Comparison of ENCODE assay signal across 8 cellular contexts in genomic region chr6:89637960-89638319, GRCh38. TPM values are rescaled to one million over a fixed set of nuclear protein-coding genes. Genes with fewer than 3 reads are reported as not detected.
A peak's percentile ranks its signal among the peaks of the same experiment; 100 is the strongest.
DNase-seq lines count a peak whose midpoint lies in the region; ATAC-seq and TF ChIP-seq lines count a peak whose summit lies in the region.

No MANE protein-coding gene starts in this region.

- no peak for TF ChIP-seq CTCF in KMS-11 (conservative IDR thresholded peaks at IDR 0.05; ENCODE audit: low read depth, low read length)
- no peak for TF ChIP-seq CTCF in neural cell (IDR thresholded peaks at IDR 0.05; ENCODE audit: poor library complexity, severe bottlenecking)

- peak overlapping the region; percentile 55 for H3K9ac ChIP-seq in KMS-11
- peak overlapping the region; percentile 89 for H3K9ac ChIP-seq in neural cell (ENCODE audit: low read length)

- H3K36me3 ChIP-seq in KMS-11 (ENCODE audit: insufficient read depth) = no peaks in the 10 kb centered on the region
- peaks cover 5% of the 10 kb centered on the region for H3K36me3 ChIP-seq in neural cell (ENCODE audit: insufficient read depth, low read length)

- no peaks in the 10 kb centered on the region for H4K20me1 ChIP-seq in KMS-11 (ENCODE audit: insufficient read depth)
- H4K20me1 ChIP-seq in neural cell (ENCODE audit: insufficient read depth) = no peaks in the 10 kb centered on the region

- H3K36me3 Mint-ChIP-seq in dendritic cell treated with granulocyte-macrophage colony-stimulating factor and Interleukin-4, amounts not matched to agents 40 ng/mL and 50 ng/mL, for 4 days (ENCODE audit: low read depth) = peaks cover 39% of the 10 kb centered on the region

- in situ Hi-C loops in G401 (cut with HindIII; ENCODE audit: low sequenced_read_pairs) = loop anchor here (10.0 kb wide), 1 partner anchor 203 kb away; the partner anchor contains the start of gene ANKRD6

- H3K4me3 ChIP-seq in KMS-11 (IDR thresholded peaks at IDR 0.05; ENCODE audit: insufficient read depth, low read depth, low read length) = no peak overlapping the region
- H3K4me3 ChIP-seq in neural cell (ENCODE audit: low read length) = peak overlapping the region; percentile 86

- no peaks in the 10 kb centered on the region for H3F3A ChIP-seq in neural cell (ENCODE audit: insufficient read depth, low read length, poor library complexity, severe bottlenecking)

- H3K9me2 ChIP-seq in neural cell (ENCODE audit: insufficient read depth, low read length) = no peaks in the 10 kb centered on the region

- no peak for DNase-seq in midbrain (lab: John Stamatoyannopoulos, UW)
- DNase-seq in G401 (ENCODE audit: low spot score) = no peak

- H2AFZ ChIP-seq in KMS-11 (ENCODE audit: low read depth) = peak overlapping the region; percentile 66
- H2AFZ ChIP-seq in neural cell (ENCODE audit: low read depth, low read length) = peak overlapping the region; percentile 63

- intact Hi-C loops in dendritic cell treated with granulocyte-macrophage colony-stimulating factor and Interleukin-4, amounts not matched to agents 40 ng/mL and 50 ng/mL, for 4 days (cut with micrococcal nuclease) = loop anchor here (5.0 kb wide), 1 partner anchor 179 kb away; the partner anchor contains the start of gene MDN1

- H3K27ac ChIP-seq in KMS-11 = peak overlapping the region; percentile 72
- peak overlapping the region; percentile 94 for H3K27ac ChIP-seq in neural cell (ENCODE audit: low read length)

- no peaks in the 10 kb centered on the region for H3K9me3 ChIP-seq in neural cell (ENCODE audit: low read length)

- peaks cover 17% of the 10 kb centered on the region for H3K4me1 Mint-ChIP-seq in dendritic cell treated with granulocyte-macrophage colony-stimulating factor and Interleukin-4, amounts not matched to agents 40 ng/mL and 50 ng/mL, for 4 days (ENCODE audit: low read depth)

- peak overlapping the region; percentile 93 for H3K4me2 ChIP-seq in KMS-11
- peak overlapping the region; percentile 88 for H3K4me2 ChIP-seq in neural cell (ENCODE audit: low read length)

- H3K27me3 ChIP-seq in KMS-11 (ENCODE audit: insufficient read depth, low read depth) (no peaks in the 10 kb centered on the region), neural cell (ENCODE audit: insufficient read depth, low read depth, low read length) (no peaks in the 10 kb centered on the region)

- H3K9me3 Mint-ChIP-seq in dendritic cell treated with granulocyte-macrophage colony-stimulating factor and Interleukin-4, amounts not matched to agents 40 ng/mL and 50 ng/mL, for 4 days = no peaks in the 10 kb centered on the region

- no peak for TF ChIP-seq RAD21 in neural cell (conservative IDR thresholded peaks at IDR 0.05)

- H3K4me1 ChIP-seq in KMS-11 (ENCODE audit: low read depth, poor library complexity, severe bottlenecking) = peaks cover 7% of the 10 kb centered on the region

- TF ChIP-seq EP300 in neural cell (conservative IDR thresholded peaks at IDR 0.05; ENCODE audit: poor library complexity, severe bottlenecking) = no peak

- peak overlapping the region; percentile 86 for H3K4me3 Mint-ChIP-seq in dendritic cell treated with granulocyte-macrophage colony-stimulating factor and Interleukin-4, amounts not matched to agents 40 ng/mL and 50 ng/mL, for 4 days

- no peaks in the 10 kb centered on the region for H3K27me3 Mint-ChIP-seq in dendritic cell treated with granulocyte-macrophage colony-stimulating factor and Interleukin-4, amounts not matched to agents 40 ng/mL and 50 ng/mL, for 4 days

- H3K27ac Mint-ChIP-seq in dendritic cell treated with granulocyte-macrophage colony-stimulating factor and Interleukin-4, amounts not matched to agents 40 ng/mL and 50 ng/mL, for 4 days = peak overlapping the region; percentile 97

- peak; percentile 1 for ATAC-seq in GM19043 (IDR thresholded peaks at IDR 0.05; ENCODE audit: low read depth, unreplicated experiment)
- ATAC-seq in HG03571 (IDR thresholded peaks at IDR 0.05; ENCODE audit: unreplicated experiment) = no peak
- no peak for ATAC-seq in GM18868 (IDR thresholded peaks at IDR 0.05; ENCODE audit: unreplicated experiment)

- H3K79me2 ChIP-seq in KMS-11 (ENCODE audit: insufficient read depth, low read depth) (no peaks in the 10 kb centered on the region), neural cell (replicated peaks; ENCODE audit: insufficient read depth, low read length) (peaks cover 21% of the 10 kb centered on the region)

TF ChIP-seq in neural cell, 6 proteins besides CTCF, POLR2A, EP300 and RAD21:
- TF ChIP-seq SMC3 (conservative IDR thresholded peaks at IDR 0.05; ENCODE audit: poor library complexity) (no peak), TAF1 (IDR thresholded peaks at IDR 0.05; ENCODE audit: low read depth) (no peak), REST (IDR thresholded peaks at IDR 0.05; ENCODE audit: borderline replicate concordance) (no peak), POLR2AphosphoS5 (IDR thresholded peaks at IDR 0.05) (no peak), MXI1 (conservative IDR thresholded peaks at IDR 0.05; ENCODE audit: poor library complexity, severe bottlenecking) (no peak), EZH2 (IDR thresholded peaks at IDR 0.05; ENCODE audit: borderline replicate concordance, insufficient read depth, low read length, poor library complexity, severe bottlenecking) (no peak)
TF ChIP-seq in neural cell: peak in this region for 0.

RNA-seq across cellular contexts. Expression of gene LYRM2, which starts 0.6 kb away (rescaled TPM):
- polyA plus RNA-seq in neural cell = 25.5 and 27.0 TPM in 2 replicates
- 34.8 and 44.7 TPM in 2 replicates for polyA minus RNA-seq in neural cell
- total RNA-seq in G401 (2014; rRNA removed; shearing (Covaris generic)) = 17.0 and 19.9 TPM in 2 replicates
